Comparison of ENCODE assay signal across 18 cellular contexts in the genomic region with DNA sequence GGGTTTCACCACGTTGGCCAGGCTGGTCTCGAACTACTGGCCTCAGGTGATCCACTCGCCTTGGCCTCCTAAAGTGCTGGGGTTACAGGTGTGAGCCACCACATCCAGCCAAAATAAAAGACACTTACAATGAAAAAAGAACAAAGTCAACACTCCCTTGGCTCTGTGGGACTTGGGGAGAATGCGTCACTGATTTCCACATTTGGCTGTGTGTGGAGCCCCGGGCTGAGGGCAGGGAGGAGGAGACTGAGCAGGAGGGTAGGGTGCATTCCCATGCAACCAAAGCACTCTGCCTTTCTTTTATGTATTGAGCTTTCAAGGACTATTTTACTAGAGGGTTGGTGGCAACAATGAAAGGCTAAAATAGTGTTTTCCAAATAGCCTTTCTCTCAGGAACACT. TPM values are rescaled to one million over a fixed set of nuclear protein-coding genes. Genes with fewer than 3 reads are reported as not detected.
A peak's percentile ranks its signal among the peaks of the same experiment; 100 is the strongest.
DNase-seq lines count a peak whose midpoint lies in the region; ATAC-seq and TF ChIP-seq lines count a peak whose summit lies in the region.
"Had no signal": no experiment of that assay in that cellular context is flagged by ENCODE, and none has a peak within 500 bp of the region (broad histone marks: within the 10 kb centered on the region; RNA-seq: fewer than 3 reads in every experiment).

No MANE protein-coding gene starts in this region.

- H3K27ac ChIP-seq in upper lobe of right lung (no peak overlapping the region), mesenchymal stem cell (ENCODE audit: low read length, poor library complexity, severe bottlenecking) (no peak overlapping the region)
- H3K27ac ChIP-seq: 22Rv1 had no signal

- peaks cover 56% of the 10 kb centered on the region for H3K36me3 ChIP-seq in upper lobe of right lung
- H3K36me3 ChIP-seq in mesenchymal stem cell (ENCODE audit: control insufficient read depth in 1 of 2, insufficient read depth in 2 of 2, low read depth in 1 of 2, low read length in 2 of 2), result peaks cover 38 to 62% of the 10 kb centered on the region in 2 experiments

- no peak overlapping the region for H2BK15ac ChIP-seq in mesenchymal stem cell (ENCODE audit: low read depth, poor library complexity, severe bottlenecking)

- no peaks in the 10 kb centered on the region for H3K27me3 Mint-ChIP-seq in T-helper 1 cell treated with Interleukin-12 subunit alpha and Interleukin-12 subunit beta and Interleukin-4 antibody, amounts not matched to agents 30 μg/mL and 1 μg/mL, for 36 hours (ENCODE audit: low read depth)
- H3K27me3 Mint-ChIP-seq in MCF 10A (ENCODE audit: insufficient read depth, unreplicated experiment), result no peaks in the 10 kb centered on the region

- DNase-seq in T-helper 1 cell (no peak), left lobe of liver (ENCODE audit: low spot score) (peak; percentile 61), posterior vena cava (ENCODE audit: low spot score) (peak; percentile 29), upper lobe of right lung (no peak), MCF 10A (ENCODE audit: unreplicated experiment) (no peak), Right ventricle myocardium inferior (ENCODE audit: missing footprints) (no peak), mesenchymal stem cell (no peak)
- DNase-seq: Caco-2; CD8-positive, alpha-beta memory T cell; DMS53; GF-D8 had no signal

- ATAC-seq in left lobe of liver (peak; percentile 88), upper lobe of right lung (peak; percentile 58), Right ventricle myocardium inferior (no peak)

- H3K9me3 ChIP-seq in upper lobe of right lung (no peaks in the 10 kb centered on the region), mesenchymal stem cell (ENCODE audit: control insufficient read depth, low read length) (no peaks in the 10 kb centered on the region)
- H3K9me3 ChIP-seq: Caco-2, HAP-1 had no signal

- H3K9me3 Mint-ChIP-seq in T-helper 1 cell treated with Interleukin-12 subunit alpha and Interleukin-12 subunit beta and Interleukin-4 antibody, amounts not matched to agents 30 μg/mL and 1 μg/mL, for 36 hours, result no peaks in the 10 kb centered on the region
- H3K9me3 Mint-ChIP-seq in MCF 10A (ENCODE audit: unreplicated experiment), result no peaks in the 10 kb centered on the region
- H3K9me3 Mint-ChIP-seq: CD8-positive, alpha-beta memory T cell had no signal

- no peak overlapping the region for H3K18ac ChIP-seq in mesenchymal stem cell (ENCODE audit: low read depth in 1 of 2, low read length in 2 of 2)

- H3K36me3 Mint-ChIP-seq in T-helper 1 cell treated with Interleukin-12 subunit alpha and Interleukin-12 subunit beta and Interleukin-4 antibody, amounts not matched to agents 30 μg/mL and 1 μg/mL, for 36 hours (ENCODE audit: low read depth), result peaks cover 26% of the 10 kb centered on the region
- H3K36me3 Mint-ChIP-seq in MCF 10A (ENCODE audit: insufficient read depth, unreplicated experiment), result peaks cover 48% of the 10 kb centered on the region

- H3K4me1 ChIP-seq in upper lobe of right lung, result no peaks in the 10 kb centered on the region
- no peaks in the 10 kb centered on the region for H3K4me1 ChIP-seq in mesenchymal stem cell (ENCODE audit: control insufficient read depth, insufficient read depth, low read depth, low read length)
- H3K4me1 ChIP-seq: Caco-2, HAP-1 had no signal

- no peak overlapping the region for H3K4me3 Mint-ChIP-seq in T-helper 1 cell treated with Interleukin-12 subunit alpha and Interleukin-12 subunit beta and Interleukin-4 antibody, amounts not matched to agents 30 μg/mL and 1 μg/mL, for 36 hours
- no peak overlapping the region for H3K4me3 Mint-ChIP-seq in MCF 10A (ENCODE audit: unreplicated experiment)
- H3K4me3 Mint-ChIP-seq: CD14-positive monocyte; CD8-positive, alpha-beta memory T cell had no signal

- CTCF ChIA-PET in MCF 10A (lab: Yijun Ruan, JAX), result interaction anchor here (0.8 kb wide), 1 partner anchor 21 kb away, joined by 3 read pairs; no protein-coding TSS in a partner anchor

- no peak overlapping the region for H4K91ac ChIP-seq in mesenchymal stem cell (ENCODE audit: low read length)

- H3K4me3 ChIP-seq in upper lobe of right lung (no peak overlapping the region), mesenchymal stem cell (ENCODE audit: insufficient read depth in 1 of 2, low read depth in 1 of 2, low read length in 2 of 2) (no peak overlapping the region)
- H3K4me3 ChIP-seq: HAP-1 had no signal

- H3K23ac ChIP-seq in mesenchymal stem cell (ENCODE audit: low read length in 2 of 2), result no peak overlapping the region

- WGBS in mesenchymal stem cell, result 78% methylated on average over 5 of the region's 5 CpGs

- no peaks in the 10 kb centered on the region for H3K4me1 Mint-ChIP-seq in T-helper 1 cell treated with Interleukin-12 subunit alpha and Interleukin-12 subunit beta and Interleukin-4 antibody, amounts not matched to agents 30 μg/mL and 1 μg/mL, for 36 hours (ENCODE audit: low read depth)
- H3K4me1 Mint-ChIP-seq in MCF 10A (ENCODE audit: insufficient read depth, unreplicated experiment), result no peaks in the 10 kb centered on the region
- H3K4me1 Mint-ChIP-seq: CD14-positive monocyte had no signal

- no peak overlapping the region for H2AFZ ChIP-seq in mesenchymal stem cell (ENCODE audit: low read depth, low read length)

- no TSS peak for BruUV-seq in MCF 10A (replicated peaks; lab: Mats Ljungman, UMichigan)

- no peak for TF ChIP-seq CTCF in upper lobe of right lung (IDR thresholded peaks at IDR 0.05)
- TF ChIP-seq CTCF in MCF 10A (IDR thresholded peaks at IDR 0.05; ENCODE audit: unreplicated experiment), result no peak

- H3K14ac ChIP-seq in mesenchymal stem cell (ENCODE audit: low read length in 2 of 2), result no peak overlapping the region

- no peak overlapping the region for H2BK120ac ChIP-seq in mesenchymal stem cell (ENCODE audit: low read depth, low read length)

- POLR2A ChIA-PET in MCF 10A (lab: Yijun Ruan, JAX), result no interaction called here

- H2BK5ac ChIP-seq in mesenchymal stem cell (ENCODE audit: low read depth, low read length, poor library complexity, severe bottlenecking), result no peak overlapping the region

- H4K8ac ChIP-seq in mesenchymal stem cell (ENCODE audit: low read length), result no peak overlapping the region

- no peak overlapping the region for H3K4me2 ChIP-seq in mesenchymal stem cell (ENCODE audit: low read length, poor library complexity, severe bottlenecking)

- no peak overlapping the region for H2AK5ac ChIP-seq in mesenchymal stem cell (ENCODE audit: low read length, severe bottlenecking)

- no peaks in the 10 kb centered on the region for H3K27me3 ChIP-seq in upper lobe of right lung
- H3K27me3 ChIP-seq in mesenchymal stem cell (ENCODE audit: control insufficient read depth in 1 of 2, insufficient read depth in 1 of 2, low read length in 2 of 2), result no peaks in the 10 kb centered on the region

- no peak overlapping the region for H2BK12ac ChIP-seq in mesenchymal stem cell (ENCODE audit: low read length in 2 of 2)

- H3K27ac Mint-ChIP-seq in T-helper 1 cell treated with Interleukin-12 subunit alpha and Interleukin-12 subunit beta and Interleukin-4 antibody, amounts not matched to agents 30 μg/mL and 1 μg/mL, for 36 hours, result peak overlapping the region; percentile 43
- no peak overlapping the region for H3K27ac Mint-ChIP-seq in MCF 10A (ENCODE audit: low read depth, unreplicated experiment)
- H3K27ac Mint-ChIP-seq: CD8-positive, alpha-beta memory T cell had no signal

- no peak overlapping the region for H3K9ac ChIP-seq in mesenchymal stem cell (ENCODE audit: low read length)

- H3K79me1 ChIP-seq in mesenchymal stem cell (replicated peaks; ENCODE audit: low read length, poor library complexity, severe bottlenecking), result no peaks in the 10 kb centered on the region

- no peak overlapping the region for H3K4ac ChIP-seq in mesenchymal stem cell (ENCODE audit: low read depth in 1 of 2, low read length in 2 of 2)

- intact Hi-C loops in posterior vena cava (cut with DNase I) (no loop called here), upper lobe of right lung (cut with DNase I) (no loop called here), MCF 10A (cut with micrococcal nuclease) (no loop called here), Right ventricle myocardium inferior (cut with DNase I) (no loop called here)

RNA-seq across cellular contexts. Expression of gene SERPIND1, which starts 10.3 kb away (rescaled TPM):
- total RNA-seq in left lobe of liver, result 261 TPM
- total RNA-seq in posterior vena cava, result not detected
- 0.58 TPM for total RNA-seq in upper lobe of right lung
- total RNA-seq in MCF 10A (2022), result not detected in 2 replicates
- total RNA-seq in Right ventricle myocardium inferior, result not detected
- 0.06 TPM for polyA plus RNA-seq in mesenchymal stem cell (2013, experiment 1 of 2)
- 0.05 TPM for polyA plus RNA-seq in mesenchymal stem cell (2013, experiment 2 of 2)
- total RNA-seq: CD8-positive, alpha-beta memory T cell; H1; HT-29 had no signal
- polyA plus RNA-seq: BJ, CD14-positive monocyte, H1 had no signal

Comparison
In these comparisons a context has a peak if more than half of its experiments do, and no peak if none do; other contexts are left out.
1. DNase-seq: peak in left lobe of liver (single experiment) and posterior vena cava (single experiment); none in T-helper 1 cell (0 of 5), upper lobe of right lung (single experiment), MCF 10A (single experiment), Right ventricle myocardium inferior (single experiment) and mesenchymal stem cell (single experiment).
2. RNA of gene SERPIND1, which starts 10.3 kb away (total RNA-seq): 261 TPM in left lobe of liver (single experiment); 0.58 TPM in upper lobe of right lung (single experiment), not detected in posterior vena cava, not detected in MCF 10A and not detected in Right ventricle myocardium inferior (single experiment); every median in the first group is over 100 times any median in the second.